1 cellular context compared by ENCODE assay signal in the genomic region with DNA sequence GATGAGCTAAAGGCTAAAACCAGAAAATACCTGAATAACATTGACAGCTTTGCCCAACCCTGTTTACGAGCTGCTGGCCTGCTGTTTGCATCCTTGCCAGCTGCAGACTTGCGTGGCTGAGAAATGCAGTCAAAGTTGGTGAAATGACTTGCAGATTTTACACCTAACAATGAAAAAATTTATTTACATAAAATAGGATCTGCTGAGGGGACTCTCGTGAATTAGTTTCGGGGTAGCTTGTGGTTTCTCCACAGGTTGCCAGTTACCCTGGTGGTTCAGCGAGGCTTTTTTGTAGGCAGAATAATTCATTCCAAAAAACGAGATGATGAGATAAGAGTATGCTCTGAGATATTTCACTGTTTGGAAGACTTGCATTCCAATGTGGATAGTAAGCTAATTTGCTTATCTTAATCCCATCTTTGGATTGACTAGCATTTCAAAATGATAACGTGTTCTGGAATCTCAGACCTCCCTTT.
TF ChIP-seq lines count a peak whose summit lies in the region.

No MANE protein-coding gene starts in this region.

TF ChIP-seq in A549, 52 proteins besides CTCF, POLR2A, EP300 and RAD21 (continued from another document):
- TF ChIP-seq ZC3H11A (IDR thresholded peaks at IDR 0.05) (no peak), JUNB (IDR thresholded peaks at IDR 0.05) (peak; percentile 72), NPAS2 (CRISPR knock-in tag; IDR thresholded peaks at IDR 0.05; ENCODE audit: borderline replicate concordance) (no peak), NFE2L2 (conservative IDR thresholded peaks at IDR 0.05; ENCODE audit: low read length) (peak; percentile 55; the same call in 1 of the 2 replicates), EHMT2 (IDR thresholded peaks at IDR 0.05; ENCODE audit: low read depth) (no peak), FOSB (CRISPR knock-in tag; IDR thresholded peaks at IDR 0.05) (no peak), FOSL2 (IDR thresholded peaks at IDR 0.05) (peak; percentile 52), FOSL2 (CRISPR knock-in tag; IDR thresholded peaks at IDR 0.05) (peak; percentile 80), CBX8 (IDR thresholded peaks at IDR 0.05) (no peak), BCL3 (IDR thresholded peaks at IDR 0.05) (no peak), CEBPB (IDR thresholded peaks at IDR 0.05) (peak in 1 of 2 experiments; percentile 69; a peak in 2 of 4 replicates), TP53 (CRISPR knock-in tag; IDR thresholded peaks at IDR 0.05) (no peak), MAFK (IDR thresholded peaks at IDR 0.05; ENCODE audit: partially characterized antibody) (peak; percentile 85), HOXA7 (CRISPR knock-in tag; IDR thresholded peaks at IDR 0.05) (no peak), RNF2 (IDR thresholded peaks at IDR 0.05; ENCODE audit: borderline replicate concordance, low read depth) (no peak), MAZ (IDR thresholded peaks at IDR 0.05; ENCODE audit: borderline replicate concordance, low read depth, low read length) (no peak)
- TF ChIP-seq, protein P1, sequence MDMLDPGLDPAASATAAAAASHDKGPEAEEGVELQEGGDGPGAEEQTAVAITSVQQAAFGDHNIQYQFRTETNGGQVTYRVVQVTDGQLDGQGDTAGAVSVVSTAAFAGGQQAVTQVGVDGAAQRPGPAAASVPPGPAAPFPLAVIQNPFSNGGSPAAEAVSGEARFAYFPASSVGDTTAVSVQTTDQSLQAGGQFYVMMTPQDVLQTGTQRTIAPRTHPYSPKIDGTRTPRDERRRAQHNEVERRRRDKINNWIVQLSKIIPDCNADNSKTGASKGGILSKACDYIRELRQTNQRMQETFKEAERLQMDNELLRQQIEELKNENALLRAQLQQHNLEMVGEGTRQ (IDR thresholded peaks at IDR 0.05), result no peak
- TF ChIP-seq, protein P2, sequence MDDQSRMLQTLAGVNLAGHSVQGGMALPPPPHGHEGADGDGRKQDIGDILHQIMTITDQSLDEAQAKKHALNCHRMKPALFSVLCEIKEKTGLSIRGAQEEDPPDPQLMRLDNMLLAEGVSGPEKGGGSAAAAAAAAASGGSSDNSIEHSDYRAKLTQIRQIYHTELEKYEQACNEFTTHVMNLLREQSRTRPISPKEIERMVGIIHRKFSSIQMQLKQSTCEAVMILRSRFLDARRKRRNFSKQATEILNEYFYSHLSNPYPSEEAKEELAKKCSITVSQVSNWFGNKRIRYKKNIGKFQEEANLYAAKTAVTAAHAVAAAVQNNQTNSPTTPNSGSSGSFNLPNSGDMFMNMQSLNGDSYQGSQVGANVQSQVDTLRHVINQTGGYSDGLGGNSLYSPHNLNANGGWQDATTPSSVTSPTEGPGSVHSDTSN (IDR thresholded peaks at IDR 0.05), result no peak
TF ChIP-seq in A549: peak in this region for 9.
